ENCODE assay signal across 8 cellular contexts in genomic region chrX:24153175-24153795, GRCh38. TPM values are rescaled to one million over a fixed set of nuclear protein-coding genes. Genes with fewer than 3 reads are reported as not detected.
DNase-seq lines count a peak whose midpoint lies in the region; ATAC-seq and TF ChIP-seq lines count a peak whose summit lies in the region.

No MANE protein-coding gene starts in this region.

- CTCF ChIA-PET in Caco-2 (lab: Charles Lee), result no interaction called here
- CTCF ChIA-PET in naive thymus-derived CD4-positive, alpha-beta T cell (lab: Charles Lee), result no interaction called here

- no TSS peak for BruUV-seq in Caco-2 (replicated peaks; lab: Mats Ljungman, UMichigan)

- H3K27ac ChIP-seq in HUES6 (ENCODE audit: low read depth, low read length), result no peak overlapping the region
- H3K27ac ChIP-seq in naive thymus-derived CD4-positive, alpha-beta T cell (ENCODE audit: low read depth, low read length), result peak overlapping the region; percentile 58

- H3K27me3 ChIP-seq in Caco-2 (replicated peaks; ENCODE audit: control insufficient read depth, insufficient read depth, low read length), result no peaks in the 10 kb centered on the region
- no peaks in the 10 kb centered on the region for H3K27me3 ChIP-seq in HUES6 (ENCODE audit: control insufficient read depth, insufficient read depth, low read length)
- H3K27me3 ChIP-seq in naive thymus-derived CD4-positive, alpha-beta T cell (ENCODE audit: control insufficient read depth in 2 of 2, insufficient read depth in 2 of 2, low read length in 2 of 2), result no peaks in the 10 kb centered on the region

- DNase-seq in Caco-2 (no peak), NCI-H1048 (lab: John Stamatoyannopoulos, UW) (no peak), NCI-H446 treated with DMSO at 0.1 percent for 48 hours (lab: John Stamatoyannopoulos, UW) (no peak), GM19240 (ENCODE audit: insufficient read length, low spot score) (no peak), Right ventricle myocardium inferior (ENCODE audit: missing footprints) (no peak)
- peak in 1 of 9 donors; percentile 16 for DNase-seq in naive thymus-derived CD4-positive, alpha-beta T cell

- H3K4me1 ChIP-seq in Caco-2 (peaks cover 22% of the 10 kb centered on the region), HUES6 (ENCODE audit: control insufficient read depth, insufficient read depth, low read length) (peaks cover 25% of the 10 kb centered on the region)
- H3K4me1 ChIP-seq in naive thymus-derived CD4-positive, alpha-beta T cell (ENCODE audit: control insufficient read depth in 2 of 2, insufficient read depth in 2 of 2, low read length in 2 of 2), result peaks cover 23 to 31% of the 10 kb centered on the region in 2 donors

- peak overlapping the region; percentile 58 for H3K4me3 Mint-ChIP-seq in Caco-2 (ENCODE audit: unreplicated experiment)
- H3K4me3 Mint-ChIP-seq in activated naive CD8-positive, alpha-beta T cell, result peak overlapping the region; percentile 95
- H3K4me3 Mint-ChIP-seq in naive thymus-derived CD4-positive, alpha-beta T cell, result peak overlapping the region; percentile 83 to 97 (median 89)

- no peak for TF ChIP-seq CTCF in Caco-2 (IDR thresholded peaks at IDR 0.05; ENCODE audit: insufficient read depth in 1 of 2, low read depth in 1 of 2, low read length in 1 of 2, severe bottlenecking in 1 of 2, unreplicated experiment in 1 of 2)

- H3K9me3 Mint-ChIP-seq in Caco-2 (ENCODE audit: unreplicated experiment), result no peaks in the 10 kb centered on the region
- no peaks in the 10 kb centered on the region for H3K9me3 Mint-ChIP-seq in activated naive CD8-positive, alpha-beta T cell (ENCODE audit: low read depth)
- peaks cover 0 to 3% (median 0%) of the 10 kb centered on the region in 11 donors for H3K9me3 Mint-ChIP-seq in naive thymus-derived CD4-positive, alpha-beta T cell

- POLR2A ChIA-PET in Caco-2 (lab: Charles Lee), result no interaction called here
- POLR2A ChIA-PET in naive thymus-derived CD4-positive, alpha-beta T cell (lab: Charles Lee), result no interaction called here

- peak overlapping the region; percentile 0 for H3K9ac ChIP-seq in HUES6 (ENCODE audit: low read length)

- H3K27ac Mint-ChIP-seq in Caco-2 (ENCODE audit: unreplicated experiment), result peak overlapping the region; percentile 63
- peak overlapping the region; percentile 91 for H3K27ac Mint-ChIP-seq in activated naive CD8-positive, alpha-beta T cell
- H3K27ac Mint-ChIP-seq in naive thymus-derived CD4-positive, alpha-beta T cell, result peak overlapping the region; percentile 75 to 95 (median 89)

- ATAC-seq in naive thymus-derived CD4-positive, alpha-beta T cell, result no peak
- no peak for ATAC-seq in Right ventricle myocardium inferior

- intact Hi-C loops in Caco-2 (cut with micrococcal nuclease; ENCODE audit: unreplicated experiment) (loop anchor here (5.0 kb wide), 1 partner anchor 34 kb away; no protein-coding TSS in a partner anchor), Right ventricle myocardium inferior (cut with DNase I) (loop anchor here (5.0 kb wide), 1 partner anchor 34 kb away; no protein-coding TSS in a partner anchor)
- intact Hi-C loops in naive thymus-derived CD4-positive, alpha-beta T cell (cut with micrococcal nuclease), result loop anchor here (5.0 kb wide), 3 partner anchors 34 to 314 kb away; partner anchors contain the start of gene PDK3 (in 1 of the 2)

- H3K9me3 ChIP-seq in Caco-2 (no peaks in the 10 kb centered on the region), HUES6 (ENCODE audit: control insufficient read depth, insufficient read depth, low read depth, low read length) (no peaks in the 10 kb centered on the region)
- H3K9me3 ChIP-seq in naive thymus-derived CD4-positive, alpha-beta T cell (ENCODE audit: control insufficient read depth in 2 of 3, low read length in 3 of 3), result no peaks in the 10 kb centered on the region

- H3K27me3 Mint-ChIP-seq in Caco-2 (ENCODE audit: insufficient read depth, unreplicated experiment), result no peaks in the 10 kb centered on the region
- H3K27me3 Mint-ChIP-seq in activated naive CD8-positive, alpha-beta T cell, result no peaks in the 10 kb centered on the region
- H3K27me3 Mint-ChIP-seq in naive thymus-derived CD4-positive, alpha-beta T cell, result no peaks in the 10 kb centered on the region

- H3K36me3 ChIP-seq in Caco-2 (ENCODE audit: control insufficient read depth, insufficient read depth, low read length), result no peaks in the 10 kb centered on the region
- H3K36me3 ChIP-seq in HUES6 (ENCODE audit: control insufficient read depth, insufficient read depth, low read length), result peaks cover 15% of the 10 kb centered on the region
- no peaks in the 10 kb centered on the region for H3K36me3 ChIP-seq in naive thymus-derived CD4-positive, alpha-beta T cell (ENCODE audit: control insufficient read depth in 2 of 3, insufficient read depth in 3 of 3, low read length in 3 of 3)

- H3K4me1 Mint-ChIP-seq in Caco-2 (ENCODE audit: low read depth, unreplicated experiment), result peaks cover 14% of the 10 kb centered on the region
- peaks cover 63% of the 10 kb centered on the region for H3K4me1 Mint-ChIP-seq in activated naive CD8-positive, alpha-beta T cell (ENCODE audit: low read depth)
- peaks cover 22 to 86% (median 66%) of the 10 kb centered on the region in 7 donors for H3K4me1 Mint-ChIP-seq in naive thymus-derived CD4-positive, alpha-beta T cell

- H3K4me3 ChIP-seq in Caco-2 (ENCODE audit: low read depth, low read length), result no peak overlapping the region
- peak overlapping the region; percentile 13; the same call in 1 of the 2 replicates for H3K4me3 ChIP-seq in HUES6 (ENCODE audit: low read depth, low read length)
- H3K4me3 ChIP-seq in naive thymus-derived CD4-positive, alpha-beta T cell (ENCODE audit: low read length), result no peak overlapping the region

- peaks cover 43% of the 10 kb centered on the region for H3K36me3 Mint-ChIP-seq in Caco-2 (ENCODE audit: insufficient read depth, unreplicated experiment)
- H3K36me3 Mint-ChIP-seq in activated naive CD8-positive, alpha-beta T cell, result peaks cover 6% of the 10 kb centered on the region
- peaks cover 5 to 32% (median 14%) of the 10 kb centered on the region in 5 donors for H3K36me3 Mint-ChIP-seq in naive thymus-derived CD4-positive, alpha-beta T cell

RNA-seq across cellular contexts. Expression of gene ZFX, which starts 3.8 kb away (rescaled TPM):
- total RNA-seq in Caco-2 (2022) (33.6 and 36.1 TPM in 2 replicates), Right ventricle myocardium inferior (33.4 TPM)
- 10 to 100 TPM; 52.7 to 68.2 (median 63.3) TPM for total RNA-seq in naive thymus-derived CD4-positive, alpha-beta T cell
- polyA plus RNA-seq in naive thymus-derived CD4-positive, alpha-beta T cell, result 10 to 100 TPM; 38.1 to 40.0 TPM
